Comparison of ENCODE assay signal across 9 cellular contexts in genomic region chr16:55701442-55702319, GRCh38. TPM values are rescaled to one million over a fixed set of nuclear protein-coding genes. Genes with fewer than 3 reads are reported as not detected.
DNase-seq lines count a peak whose midpoint lies in the region; ATAC-seq, FAIRE-seq and TF ChIP-seq lines count a peak whose summit lies in the region.
"Had no signal": no experiment of that assay in that cellular context is flagged by ENCODE, and none has a peak within 500 bp of the region (broad histone marks: within the 10 kb centered on the region; RNA-seq: fewer than 3 reads in every experiment).

No MANE protein-coding gene starts in this region.

- BruUV-seq in MCF 10A (replicated peaks; lab: Mats Ljungman, UMichigan) = no TSS peak

- DNase-seq in D721Med (ENCODE audit: insufficient read length, low spot score) (no peak), HT-29 (ENCODE audit: low spot score) (peak; percentile 62), RWPE1 (ENCODE audit: low spot score) (peak; percentile 43), MCF 10A (ENCODE audit: unreplicated experiment) (peak; percentile 70), activated gamma-delta T cell treated with Interleukin-2 at 50 U/mL for 16 hours (no peak)
- peak; percentile 10 to 65 for DNase-seq in stimulated activated effector memory CD8-positive, alpha-beta T cell treated with anti-CD3 and anti-CD28 coated beads, Interleukin-12 subunit alpha, Interleukin-12 subunit beta, amount 100 ng/mL, for 72 hours (ENCODE audit: low spot score in 2 of 2)

- CTCF ChIA-PET in RWPE1 (lab: Yijun Ruan, JAX) (interaction anchor here (0.6 to 2.0 kb wide), 10 partner anchors 14 to 236 kb away, joined by 3 to 29 read pairs (median 3); no protein-coding TSS in a partner anchor), MCF 10A (lab: Yijun Ruan, JAX) (interaction anchor here (0.6 to 21.6 kb wide), 56 partner anchors 8 to 1907 kb away, joined by 3 to 619 read pairs (median 4); partner anchors contain the start of gene CAPNS2)

- no peaks in the 10 kb centered on the region for H3K9me3 Mint-ChIP-seq in MCF 10A (ENCODE audit: unreplicated experiment)
- H3K9me3 Mint-ChIP-seq in stimulated activated effector memory CD8-positive, alpha-beta T cell treated with anti-CD3 and anti-CD28 coated beads, Interleukin-12 subunit alpha, Interleukin-12 subunit beta, amount 100 ng/mL, for 72 hours = no peaks in the 10 kb centered on the region

- H3K36me3 ChIP-seq in liver (ENCODE audit: control insufficient read depth in 4 of 4, insufficient read depth in 3 of 4, low read depth in 1 of 4, low read length in 3 of 4) = no peaks in the 10 kb centered on the region

- WGBS in liver = 48% methylated on average over 9 of the region's 9 CpGs

- no peaks in the 10 kb centered on the region for H3K4me1 Mint-ChIP-seq in MCF 10A (ENCODE audit: insufficient read depth, unreplicated experiment)
- H3K4me1 Mint-ChIP-seq in stimulated activated effector memory CD8-positive, alpha-beta T cell treated with anti-CD3 and anti-CD28 coated beads, Interleukin-12 subunit alpha, Interleukin-12 subunit beta, amount 100 ng/mL, for 72 hours = peaks cover 14% of the 10 kb centered on the region

- no peaks in the 10 kb centered on the region for H3K4me1 ChIP-seq in liver (ENCODE audit: control insufficient read depth in 4 of 4, insufficient read depth in 4 of 4, low read length in 3 of 4)

- no peak for FAIRE-seq in D721Med (lab: Jason Lieb, UNC)

- H3K27me3 Mint-ChIP-seq in MCF 10A (ENCODE audit: insufficient read depth, unreplicated experiment) = peaks cover 14% of the 10 kb centered on the region

- H3K9ac ChIP-seq in liver (ENCODE audit: low read depth in 1 of 2, low read length in 2 of 2) = no peak overlapping the region

- no peak overlapping the region for H3K27ac Mint-ChIP-seq in MCF 10A (ENCODE audit: low read depth, unreplicated experiment)
- H3K27ac Mint-ChIP-seq in stimulated activated effector memory CD8-positive, alpha-beta T cell treated with anti-CD3 and anti-CD28 coated beads, Interleukin-12 subunit alpha, Interleukin-12 subunit beta, amount 100 ng/mL, for 72 hours = no peak overlapping the region

- intact Hi-C loops in MCF 10A (cut with micrococcal nuclease) = loop anchor here (2.0 kb wide), 1 partner anchor 79 kb away; no protein-coding TSS in a partner anchor

- TF ChIP-seq CTCF in D721Med (IDR thresholded peaks at IDR 0.05; ENCODE audit: insufficient read depth, missing control alignments) (peak; percentile 62), RWPE1 (conservative IDR thresholded peaks at IDR 0.05; ENCODE audit: low read depth) (peak; percentile 53), MCF 10A (IDR thresholded peaks at IDR 0.05; ENCODE audit: unreplicated experiment) (peak; percentile 65), liver (IDR thresholded peaks at IDR 0.05; ENCODE audit: low read depth, low read length, missing input control) (peak; percentile 48)

- no peak overlapping the region for H3K4me3 ChIP-seq in liver (ENCODE audit: low read depth in 1 of 3, low read length in 3 of 3)

- TF ChIP-seq RAD21 in liver (IDR thresholded peaks at IDR 0.05) = peak; percentile 66 to 79

- peak; percentile 92 for ATAC-seq in GM19351 (IDR thresholded peaks at IDR 0.05; ENCODE audit: unreplicated experiment)
- ATAC-seq in stimulated activated effector memory CD8-positive, alpha-beta T cell treated with anti-CD3 and anti-CD28 coated beads, Interleukin-12 subunit alpha, Interleukin-12 subunit beta, amount 100 ng/mL, for 72 hours = peak; percentile 64

- no peaks in the 10 kb centered on the region for H3K9me3 ChIP-seq in liver (ENCODE audit: control insufficient read depth in 4 of 4, low read length in 3 of 4)

- no peak overlapping the region for H3K4me3 Mint-ChIP-seq in MCF 10A (ENCODE audit: unreplicated experiment)
- no peak overlapping the region for H3K4me3 Mint-ChIP-seq in stimulated activated effector memory CD8-positive, alpha-beta T cell treated with anti-CD3 and anti-CD28 coated beads, Interleukin-12 subunit alpha, Interleukin-12 subunit beta, amount 100 ng/mL, for 72 hours

- no peak overlapping the region for H3K27ac ChIP-seq in RWPE1
- H3K27ac ChIP-seq in liver (ENCODE audit: low read depth in 1 of 2, low read length in 2 of 2) = no peak overlapping the region

- no peaks in the 10 kb centered on the region for H3K36me3 Mint-ChIP-seq in MCF 10A (ENCODE audit: insufficient read depth, unreplicated experiment)
- no peaks in the 10 kb centered on the region for H3K36me3 Mint-ChIP-seq in stimulated activated effector memory CD8-positive, alpha-beta T cell treated with anti-CD3 and anti-CD28 coated beads, Interleukin-12 subunit alpha, Interleukin-12 subunit beta, amount 100 ng/mL, for 72 hours

- no peaks in the 10 kb centered on the region for H3K27me3 ChIP-seq in liver (ENCODE audit: control insufficient read depth in 4 of 4, insufficient read depth in 4 of 4, low read length in 3 of 4)

- POLR2A ChIA-PET in RWPE1 (lab: Yijun Ruan, JAX; ENCODE audit: low non-redundant PET) = no interaction called here
- POLR2A ChIA-PET in MCF 10A (lab: Yijun Ruan, JAX) = interaction anchor here (0.7 to 2.0 kb wide), 3 partner anchors 158 to 237 kb away, joined by 3 to 6 read pairs (median 5); no protein-coding TSS in a partner anchor

TF ChIP-seq in liver, 16 proteins besides CTCF, POLR2A, EP300 and RAD21:
- TF ChIP-seq TAF1 (conservative IDR thresholded peaks at IDR 0.05) (no peak), NR2F2 (IDR thresholded peaks at IDR 0.05) (no peak), HNF4G (IDR thresholded peaks at IDR 0.05) (no peak), SP1 (IDR thresholded peaks at IDR 0.05) (no peak), EGR1 (IDR thresholded peaks at IDR 0.05; ENCODE audit: low read depth in 2 of 2) (no peak), FOXA2 (IDR thresholded peaks at IDR 0.05) (no peak), MAX (IDR thresholded peaks at IDR 0.05) (no peak), YY1 (IDR thresholded peaks at IDR 0.05) (no peak), RXRA (IDR thresholded peaks at IDR 0.05) (no peak), ZBTB33 (IDR thresholded peaks at IDR 0.05) (no peak), JUND (IDR thresholded peaks at IDR 0.05) (no peak), FOXA1 (IDR thresholded peaks at IDR 0.05) (no peak), GABPA (IDR thresholded peaks at IDR 0.05 in 1 of 2, conservative IDR thresholded peaks at IDR 0.05 in 1 of 2) (no peak), HNF4A (conservative IDR thresholded peaks at IDR 0.05) (no peak)
- TF ChIP-seq, protein P1, sequence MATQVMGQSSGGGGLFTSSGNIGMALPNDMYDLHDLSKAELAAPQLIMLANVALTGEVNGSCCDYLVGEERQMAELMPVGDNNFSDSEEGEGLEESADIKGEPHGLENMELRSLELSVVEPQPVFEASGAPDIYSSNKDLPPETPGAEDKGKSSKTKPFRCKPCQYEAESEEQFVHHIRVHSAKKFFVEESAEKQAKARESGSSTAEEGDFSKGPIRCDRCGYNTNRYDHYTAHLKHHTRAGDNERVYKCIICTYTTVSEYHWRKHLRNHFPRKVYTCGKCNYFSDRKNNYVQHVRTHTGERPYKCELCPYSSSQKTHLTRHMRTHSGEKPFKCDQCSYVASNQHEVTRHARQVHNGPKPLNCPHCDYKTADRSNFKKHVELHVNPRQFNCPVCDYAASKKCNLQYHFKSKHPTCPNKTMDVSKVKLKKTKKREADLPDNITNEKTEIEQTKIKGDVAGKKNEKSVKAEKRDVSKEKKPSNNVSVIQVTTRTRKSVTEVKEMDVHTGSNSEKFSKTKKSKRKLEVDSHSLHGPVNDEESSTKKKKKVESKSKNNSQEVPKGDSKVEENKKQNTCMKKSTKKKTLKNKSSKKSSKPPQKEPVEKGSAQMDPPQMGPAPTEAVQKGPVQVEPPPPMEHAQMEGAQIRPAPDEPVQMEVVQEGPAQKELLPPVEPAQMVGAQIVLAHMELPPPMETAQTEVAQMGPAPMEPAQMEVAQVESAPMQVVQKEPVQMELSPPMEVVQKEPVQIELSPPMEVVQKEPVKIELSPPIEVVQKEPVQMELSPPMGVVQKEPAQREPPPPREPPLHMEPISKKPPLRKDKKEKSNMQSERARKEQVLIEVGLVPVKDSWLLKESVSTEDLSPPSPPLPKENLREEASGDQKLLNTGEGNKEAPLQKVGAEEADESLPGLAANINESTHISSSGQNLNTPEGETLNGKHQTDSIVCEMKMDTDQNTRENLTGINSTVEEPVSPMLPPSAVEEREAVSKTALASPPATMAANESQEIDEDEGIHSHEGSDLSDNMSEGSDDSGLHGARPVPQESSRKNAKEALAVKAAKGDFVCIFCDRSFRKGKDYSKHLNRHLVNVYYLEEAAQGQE (IDR thresholded peaks at IDR 0.05) = no peak
- TF ChIP-seq, protein P2, sequence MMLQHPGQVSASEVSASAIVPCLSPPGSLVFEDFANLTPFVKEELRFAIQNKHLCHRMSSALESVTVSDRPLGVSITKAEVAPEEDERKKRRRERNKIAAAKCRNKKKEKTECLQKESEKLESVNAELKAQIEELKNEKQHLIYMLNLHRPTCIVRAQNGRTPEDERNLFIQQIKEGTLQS (IDR thresholded peaks at IDR 0.05) = no peak

RNA-seq across cellular contexts. Expression of gene SLC6A2, which starts 45.9 kb away (rescaled TPM):
- not detected in 2 replicates for total RNA-seq in HT-29 (2014; rRNA removed; shearing (Covaris generic))
- total RNA-seq in MCF 10A (2022) (not detected in 2 replicates), liver (under 1 TPM in 1 of 2 donors, not detected in 1; under 0.01 TPM)
- polyA plus RNA-seq in liver = under 1 TPM; 0.07 to 0.10 TPM
- total RNA-seq: T-helper 2 cell treated with Interferon-gamma antibody and Interleukin-4, amounts not matched to agents 100 ng/mL and 5 ng/mL, for 36 hours had no signal

Comparison
In these comparisons a context has a peak if more than half of its experiments do, and no peak if none do; other contexts are left out.
1. DNase-seq: peak in HT-29 (single experiment), RWPE1 (single experiment), MCF 10A (single experiment) and stimulated activated effector memory CD8-positive, alpha-beta T cell treated with anti-CD3 and anti-CD28 coated beads, Interleukin-12 subunit alpha, Interleukin-12 subunit beta, amount 100 ng/mL, for 72 hours (2 of 2); none in D721Med (single experiment) and activated gamma-delta T cell treated with Interleukin-2 at 50 U/mL for 16 hours (single experiment).
2. Peak in every context shown above with its lines, with median percentiles within 50 percentile points of each other: CTCF ChIP-seq.